16 cellular contexts compared by ENCODE assay signal in genomic region chr2:174856447-174856846, GRCh38.
DNase-seq lines count a peak whose midpoint lies in the region; ATAC-seq and TF ChIP-seq lines count a peak whose summit lies in the region.
"Had no signal": no experiment of that assay in that cellular context is flagged by ENCODE, and none has a peak within 500 bp of the region (broad histone marks: within the 10 kb centered on the region; RNA-seq: fewer than 3 reads in every experiment).

No MANE protein-coding gene starts in this region.

- H3K4me2 ChIP-seq in neural cell (ENCODE audit: low read length) = no peak overlapping the region
- H3K4me2 ChIP-seq: BLaER1 treated with 17β-estradiol and CSF1 and Interleukin-3, amounts not matched to agents 10 nM and 100 nM had no signal

- H4K20me1 ChIP-seq in neural cell (ENCODE audit: insufficient read depth) = no peaks in the 10 kb centered on the region
- H4K20me1 ChIP-seq: BLaER1 treated with 17β-estradiol and CSF1 and Interleukin-3, amounts not matched to agents 10 nM and 100 nM had no signal

- TF ChIP-seq CTCF in cardiac muscle cell (IDR thresholded peaks at IDR 0.05; ENCODE audit: low read depth, low read length) = no peak
- TF ChIP-seq CTCF in neural cell (IDR thresholded peaks at IDR 0.05; ENCODE audit: poor library complexity, severe bottlenecking) = no peak
- TF ChIP-seq CTCF in progenitor cell of endocrine pancreas (IDR thresholded peaks at IDR 0.05; ENCODE audit: unreplicated experiment) = no peak

- H3K27ac ChIP-seq in cardiac muscle cell = peak overlapping the region; percentile 59
- peak overlapping the region; percentile 87 for H3K27ac ChIP-seq in neural cell (ENCODE audit: low read length)
- H3K27ac ChIP-seq: BLaER1 treated with 17β-estradiol and CSF1 and Interleukin-3, amounts not matched to agents 10 nM and 100 nM; GM23248 had no signal

- H3K4me1 ChIP-seq in cardiac muscle cell (ENCODE audit: low read depth) = peaks cover 35% of the 10 kb centered on the region
- H3K4me1 ChIP-seq: BLaER1 treated with 17β-estradiol and CSF1 and Interleukin-3, amounts not matched to agents 10 nM and 100 nM had no signal

- no peak overlapping the region for H2AFZ ChIP-seq in neural cell (ENCODE audit: low read depth, low read length)
- H2AFZ ChIP-seq: GM23248 had no signal

- H3K9me3 ChIP-seq in cardiac muscle cell (ENCODE audit: low read depth) (no peaks in the 10 kb centered on the region), neural cell (ENCODE audit: low read length) (no peaks in the 10 kb centered on the region)
- H3K9me3 ChIP-seq: BLaER1 treated with 17β-estradiol and CSF1 and Interleukin-3, amounts not matched to agents 10 nM and 100 nM had no signal

- no peaks in the 10 kb centered on the region for H3K4me1 Mint-ChIP-seq in progenitor cell of endocrine pancreas (ENCODE audit: low read depth)
- H3K4me1 Mint-ChIP-seq: B cell had no signal

- H3K9me3 Mint-ChIP-seq in progenitor cell of endocrine pancreas (ENCODE audit: low read depth) = no peaks in the 10 kb centered on the region
- H3K9me3 Mint-ChIP-seq: CD8-positive, alpha-beta T cell; IgD-negative memory B cell had no signal

- no peak overlapping the region for H3K27ac Mint-ChIP-seq in progenitor cell of endocrine pancreas
- H3K27ac Mint-ChIP-seq: B cell; CD8-positive, alpha-beta T cell; IgD-negative memory B cell had no signal

- no peak for TF ChIP-seq EP300 in neural cell (conservative IDR thresholded peaks at IDR 0.05; ENCODE audit: poor library complexity, severe bottlenecking)

- no peaks in the 10 kb centered on the region for H3F3A ChIP-seq in neural cell (ENCODE audit: insufficient read depth, low read length, poor library complexity, severe bottlenecking)

- H3K27me3 ChIP-seq in cardiac muscle cell (no peaks in the 10 kb centered on the region), neural cell (ENCODE audit: insufficient read depth, low read depth, low read length) (no peaks in the 10 kb centered on the region)
- H3K27me3 ChIP-seq: BLaER1 treated with 17β-estradiol and CSF1 and Interleukin-3, amounts not matched to agents 10 nM and 100 nM had no signal

- no peak for ATAC-seq in left ventricle myocardium superior
- ATAC-seq: CD8-positive, alpha-beta T cell; HepG2 had no signal

- no peak for TF ChIP-seq RAD21 in neural cell (conservative IDR thresholded peaks at IDR 0.05)

- H3K36me3 ChIP-seq in cardiac muscle cell = no peaks in the 10 kb centered on the region
- no peaks in the 10 kb centered on the region for H3K36me3 ChIP-seq in neural cell (ENCODE audit: insufficient read depth, low read length)
- H3K36me3 ChIP-seq: BLaER1 treated with 17β-estradiol and CSF1 and Interleukin-3, amounts not matched to agents 10 nM and 100 nM had no signal

- H3K4me3 ChIP-seq in cardiac muscle cell = no peak overlapping the region
- peak overlapping the region; percentile 21 for H3K4me3 ChIP-seq in neural cell (ENCODE audit: low read length)
- H3K4me3 ChIP-seq: BLaER1 treated with 17β-estradiol and CSF1 and Interleukin-3, amounts not matched to agents 10 nM and 100 nM; GM23248 had no signal

- H3K36me3 Mint-ChIP-seq in progenitor cell of endocrine pancreas (ENCODE audit: insufficient read depth) = peaks cover 5% of the 10 kb centered on the region
- H3K36me3 Mint-ChIP-seq: CD8-positive, alpha-beta T cell had no signal

- no peaks in the 10 kb centered on the region for H3K9me2 ChIP-seq in neural cell (ENCODE audit: insufficient read depth, low read length)

- H3K27me3 Mint-ChIP-seq in progenitor cell of endocrine pancreas = no peaks in the 10 kb centered on the region
- H3K27me3 Mint-ChIP-seq: IgD-negative memory B cell had no signal

- peaks cover 7% of the 10 kb centered on the region for H3K79me2 ChIP-seq in neural cell (replicated peaks; ENCODE audit: insufficient read depth, low read length)

- no peak overlapping the region for H3K4me3 Mint-ChIP-seq in progenitor cell of endocrine pancreas (ENCODE audit: low read depth)
- H3K4me3 Mint-ChIP-seq: B cell; CD8-positive, alpha-beta T cell; IgD-negative memory B cell had no signal

- DNase-seq in cardiac muscle cell (ENCODE audit: low read depth in 1 of 2, low spot score in 1 of 2) (peak in 1 of 2 donors; percentile 23), left ventricle myocardium superior (no peak), NCI-H146 treated with DMSO at 0.1 percent for 48 hours (lab: John Stamatoyannopoulos, UW; ENCODE audit: unreplicated experiment) (peak; percentile 14), HCEC 1CT (no peak), progenitor cell of endocrine pancreas (ENCODE audit: low spot score, unreplicated experiment) (no peak), NCI-H524 (lab: John Stamatoyannopoulos, UW) (no peak)
- DNase-seq: 8988T; Calu3; CD8-positive, alpha-beta T cell; GM23248; H7 had no signal

- intact Hi-C loops in left ventricle myocardium superior (cut with micrococcal nuclease) = no loop called here

- peak overlapping the region; percentile 48 for H3K9ac ChIP-seq in neural cell (ENCODE audit: low read length)
- H3K9ac ChIP-seq: BLaER1 treated with 17β-estradiol and CSF1 and Interleukin-3, amounts not matched to agents 10 nM and 100 nM; GM23248 had no signal

TF ChIP-seq in neural cell, 6 proteins besides CTCF, POLR2A, EP300 and RAD21:
- TF ChIP-seq SMC3 (conservative IDR thresholded peaks at IDR 0.05; ENCODE audit: poor library complexity) (no peak), EZH2 (IDR thresholded peaks at IDR 0.05; ENCODE audit: borderline replicate concordance, insufficient read depth, low read length, poor library complexity, severe bottlenecking) (no peak), POLR2AphosphoS5 (IDR thresholded peaks at IDR 0.05) (no peak)
